Comparison of ENCODE assay signal across 8 cellular contexts in genomic region chr15:101489633-101490407, GRCh38. TPM values are rescaled to one million over a fixed set of nuclear protein-coding genes. Genes with fewer than 3 reads are reported as not detected.
DNase-seq lines count a peak whose midpoint lies in the region; TF ChIP-seq lines count a peak whose summit lies in the region.

Gene PCSK6 (minus strand): TSS chr15:101489707. CDS start chr15:101489670, 37 bp downstream.

- H3K27me3 Mint-ChIP-seq in activated naive CD4-positive, alpha-beta T cell treated with anti-CD3 and anti-CD28 coated beads for 36 hours (ENCODE audit: low read depth), result peaks cover 33% of the 10 kb centered on the region
- peaks cover 43% of the 10 kb centered on the region for H3K27me3 Mint-ChIP-seq in HFFc6 (ENCODE audit: insufficient read depth)

- no peak for TF ChIP-seq CTCF in HFFc6 (IDR thresholded peaks at IDR 0.05)

- no peak within 1 kb of the TSS for H3K27ac Mint-ChIP-seq in activated naive CD4-positive, alpha-beta T cell treated with anti-CD3 and anti-CD28 coated beads for 36 hours
- no peak within 1 kb of the TSS for H3K27ac Mint-ChIP-seq in HFFc6

- CTCF ChIA-PET in activated naive CD4-positive, alpha-beta T cell treated with anti-CD3 and anti-CD28 coated beads for 36 hours (lab: Charles Lee), result interaction anchor here (1.1 kb wide), 1 partner anchor 12 kb away, joined by 3 read pairs; no protein-coding TSS in a partner anchor

- peak within 1 kb of the TSS; percentile 57 for H3K27ac ChIP-seq in layer of hippocampus (ENCODE audit: low read depth, low read length)

- peak within 1 kb of the TSS; percentile 52 for H3K4me3 Mint-ChIP-seq in activated naive CD4-positive, alpha-beta T cell treated with anti-CD3 and anti-CD28 coated beads for 36 hours
- H3K4me3 Mint-ChIP-seq in HFFc6, result no peak within 1 kb of the TSS

- peaks cover 3% of the 10 kb centered on the region for H3K36me3 Mint-ChIP-seq in activated naive CD4-positive, alpha-beta T cell treated with anti-CD3 and anti-CD28 coated beads for 36 hours (ENCODE audit: low read depth)
- H3K36me3 Mint-ChIP-seq in HFFc6 (ENCODE audit: low read depth), result no peaks in the 10 kb centered on the region

- no peaks in the 10 kb centered on the region for H3K4me1 Mint-ChIP-seq in activated naive CD4-positive, alpha-beta T cell treated with anti-CD3 and anti-CD28 coated beads for 36 hours (ENCODE audit: low read depth)
- H3K4me1 Mint-ChIP-seq in HFFc6 (ENCODE audit: low read depth), result peaks cover 7% of the 10 kb centered on the region; the same call in 1 of the 2 replicates

- intact Hi-C loops in activated naive CD4-positive, alpha-beta T cell treated with anti-CD3 and anti-CD28 coated beads for 36 hours (cut with micrococcal nuclease), result no loop called here

- H3K27me3 ChIP-seq in layer of hippocampus (ENCODE audit: control insufficient read depth, insufficient read depth, low read length), result peaks cover 2% of the 10 kb centered on the region

- no peak for DNase-seq in activated naive CD4-positive, alpha-beta T cell treated with anti-CD3 and anti-CD28 coated beads for 36 hours
- no peak for DNase-seq in activated naive CD4-positive, alpha-beta T cell treated with Interleukin-2 at 50 U/mL for 16 hours
- DNase-seq in astrocyte of the hippocampus (ENCODE audit: low read depth, low spot score), result peak; percentile 43
- DNase-seq in superior temporal gyrus (ENCODE audit: extremely low spot score), result peak; percentile 55
- DNase-seq in GM19238 (ENCODE audit: insufficient read length, low spot score), result no peak
- DNase-seq in NCI-H2029 treated with DMSO at 0.1 percent for 48 hours (lab: John Stamatoyannopoulos, UW), result no peak
- DNase-seq in HFFc6, result no peak

- no peaks in the 10 kb centered on the region for H3K9me3 Mint-ChIP-seq in activated naive CD4-positive, alpha-beta T cell treated with anti-CD3 and anti-CD28 coated beads for 36 hours
- no peaks in the 10 kb centered on the region for H3K9me3 Mint-ChIP-seq in HFFc6

RNA-seq across cellular contexts. Expression of gene PCSK6, which starts in this region (rescaled TPM):
- under 1 TPM; 0.25 to 0.64 TPM for total RNA-seq in activated naive CD4-positive, alpha-beta T cell treated with anti-CD3 and anti-CD28 coated beads for 36 hours
- not detected for total RNA-seq in HFFc6 (2021; fragmentation: NEBNext Ultra II Directional; extraction: Animal tissue kit (Norgen Biotek cat#: 25700))

Comparison
In these comparisons a context has a peak if more than half of its experiments do, and no peak if none do; other contexts are left out.
1. DNase-seq: peak in astrocyte of the hippocampus (single experiment) and superior temporal gyrus (single experiment); none in activated naive CD4-positive, alpha-beta T cell treated with anti-CD3 and anti-CD28 coated beads for 36 hours (single experiment), activated naive CD4-positive, alpha-beta T cell treated with Interleukin-2 at 50 U/mL for 16 hours (single experiment), GM19238 (single experiment), NCI-H2029 treated with DMSO at 0.1 percent for 48 hours (single experiment) and HFFc6 (single experiment).